Comparison of ENCODE assay signal across 20 cellular contexts in the genomic region with DNA sequence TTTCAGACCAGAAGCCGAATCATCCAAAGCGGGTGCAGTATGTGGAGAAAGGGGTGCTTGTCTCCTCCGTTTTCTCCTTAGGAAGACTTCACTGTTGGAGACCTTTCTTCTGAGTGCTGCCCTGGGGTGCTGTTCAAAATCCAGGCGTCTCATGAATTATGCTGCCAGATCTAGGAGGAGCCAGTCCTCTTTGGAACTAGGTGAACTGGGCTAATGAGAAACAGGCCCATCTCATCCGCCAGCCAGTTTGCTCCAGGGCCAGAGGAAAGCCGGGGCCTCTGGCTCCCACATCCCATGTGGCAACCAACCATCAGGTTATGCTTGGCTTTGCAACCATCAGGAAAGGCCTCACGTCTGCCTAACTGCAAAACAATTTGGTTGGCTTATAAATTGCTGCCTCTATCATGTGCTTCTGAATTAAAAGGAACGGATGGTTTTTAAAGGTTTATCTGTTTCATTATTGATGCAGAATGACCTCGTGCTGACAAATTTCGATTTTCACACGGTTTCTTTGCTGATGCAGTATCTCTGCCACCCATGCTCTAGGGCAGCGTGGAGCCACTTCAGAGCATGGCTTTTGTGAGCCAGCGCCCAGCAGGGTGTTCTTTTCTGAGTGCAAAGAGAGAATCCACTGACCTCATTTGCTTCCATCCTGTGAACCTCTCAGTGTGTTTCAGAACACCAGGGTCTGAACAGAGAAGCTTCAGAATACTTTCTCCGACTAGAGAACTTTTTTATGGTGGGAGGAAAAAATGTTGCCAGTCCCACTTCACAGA.
DNase-seq lines count a peak whose midpoint lies in the region; ATAC-seq and TF ChIP-seq lines count a peak whose summit lies in the region.
"Had no signal": no experiment of that assay in that cellular context is flagged by ENCODE, and none has a peak within 500 bp of the region (broad histone marks: within the 10 kb centered on the region; RNA-seq: fewer than 3 reads in every experiment).

No MANE protein-coding gene starts in this region.

- H2BK120ac ChIP-seq in trophoblast cell (ENCODE audit: insufficient read depth, low read length, poor library complexity): peak overlapping the region; percentile 70

- peak overlapping the region; percentile 78 for H3K14ac ChIP-seq in trophoblast cell (ENCODE audit: low read length)

- peak overlapping the region; percentile 94 for H4K91ac ChIP-seq in trophoblast cell (ENCODE audit: low read depth, low read length)

- H3K27ac ChIP-seq in trophoblast cell (ENCODE audit: low read depth, low read length): peak overlapping the region; percentile 94
- H3K27ac ChIP-seq: epithelial cell of prostate had no signal

- H2BK5ac ChIP-seq in trophoblast cell (ENCODE audit: low read depth, low read length, poor library complexity): peak overlapping the region; percentile 97

- no peaks in the 10 kb centered on the region for H3K9me3 ChIP-seq in trophoblast cell (ENCODE audit: insufficient read depth, low read depth, low read length)
- H3K9me3 ChIP-seq: stomach had no signal

- ATAC-seq in GM21529 (IDR thresholded peaks at IDR 0.05; ENCODE audit: unreplicated experiment): no peak
- ATAC-seq in HG02970 (IDR thresholded peaks at IDR 0.05; ENCODE audit: low FRiP score, unreplicated experiment): no peak
- no peak for ATAC-seq in GM19328 (IDR thresholded peaks at IDR 0.05; ENCODE audit: unreplicated experiment)
- ATAC-seq: activated T-cell treated with anti-CD3 and anti-CD28 coated beads, Interleukin-2, amount 50 U/mL, for 72 hours; left colon had no signal

- H4K8ac ChIP-seq in trophoblast cell (ENCODE audit: low read depth, low read length): peak overlapping the region; percentile 86

- peaks cover 9 to 15% of the 10 kb centered on the region in 2 experiments for H3K4me1 ChIP-seq in trophoblast cell (ENCODE audit: control insufficient read depth in 1 of 2, insufficient read depth in 2 of 2, low read length in 2 of 2)

- DNase-seq in G401 (ENCODE audit: low spot score) (peak; percentile 67), SK-N-DZ (ENCODE audit: low spot score) (peak; percentile 88), fibroblast of mammary gland (ENCODE audit: low read depth) (peak; percentile 49), trophoblast cell (no peak), NCI-H128 (lab: John Stamatoyannopoulos, UW; ENCODE audit: unreplicated experiment) (no peak)
- DNase-seq: activated CD4-positive, alpha-beta T cell treated with anti-CD3 and anti-CD28 coated beads, Interleukin-2, amount 50 U/mL, for 48 hours; activated T-cell treated with anti-CD3 and anti-CD28 coated beads, Interleukin-2, amount 50 U/mL, for 72 hours; amniotic stem cell; hippocampal formation; Kasumi-1; left colon; NCI-H1436; NCI-H446 treated with DMSO at 0.1 percent for 48 hours; stimulated activated CD4-positive, alpha-beta T cell treated with anti-CD3 and anti-CD28 coated beads, Interleukin-15, amount 100 ng/mL, for 24 hours; stomach; SW 1271 had no signal

- H3K79me1 ChIP-seq in trophoblast cell (ENCODE audit: low read length): peaks cover 20% of the 10 kb centered on the region

- peak overlapping the region; percentile 94 for H3K18ac ChIP-seq in trophoblast cell (ENCODE audit: low read length)

- H4K12ac ChIP-seq in trophoblast cell (ENCODE audit: low read depth, low read length): no peak overlapping the region

- no peaks in the 10 kb centered on the region for H3K36me3 ChIP-seq in trophoblast cell (ENCODE audit: control insufficient read depth in 1 of 2, insufficient read depth in 2 of 2, low read length in 2 of 2)
- H3K36me3 ChIP-seq: stomach had no signal

- H3K23ac ChIP-seq in trophoblast cell (ENCODE audit: low read length): no peak overlapping the region

- no peak overlapping the region for H2AFZ ChIP-seq in trophoblast cell (ENCODE audit: insufficient read depth, low read length, poor library complexity)

- peaks cover 2% of the 10 kb centered on the region for H3K79me2 ChIP-seq in trophoblast cell (ENCODE audit: control insufficient read depth, insufficient read depth, low read length, poor library complexity)

- in situ Hi-C loops in G401 (cut with HindIII; ENCODE audit: low sequenced_read_pairs): no loop called here

- H3K9ac ChIP-seq in trophoblast cell (ENCODE audit: low read length): no peak overlapping the region

- H3K4me3 ChIP-seq in fibroblast of mammary gland (ENCODE audit: control insufficient read depth, low read depth, low read length) (no peak overlapping the region), trophoblast cell (ENCODE audit: low read depth, low read length) (no peak overlapping the region)
- H3K4me3 ChIP-seq: stomach had no signal

- TF ChIP-seq CTCF in fibroblast of mammary gland (conservative IDR thresholded peaks at IDR 0.05; ENCODE audit: control insufficient read depth, insufficient read depth, low read depth, low read length): no peak

- peak overlapping the region; percentile 95 for H2AK5ac ChIP-seq in trophoblast cell (ENCODE audit: low read length)

- H3K4ac ChIP-seq in trophoblast cell (ENCODE audit: low read depth, low read length): peak overlapping the region; percentile 60

- H2BK12ac ChIP-seq in trophoblast cell (ENCODE audit: low read length): peak overlapping the region; percentile 99

- H3K27me3 ChIP-seq in trophoblast cell (ENCODE audit: insufficient read depth, low read length): no peaks in the 10 kb centered on the region
- H3K27me3 ChIP-seq: stomach had no signal

- H3K4me2 ChIP-seq in trophoblast cell (ENCODE audit: low read length): peak overlapping the region; percentile 55

- WGBS in trophoblast cell (ENCODE audit: extremely low coverage, insufficient coverage, insufficient read length): no CpG with 5 or more reads among the region's 14 CpGs

Comparison
In these comparisons a context has a peak if more than half of its experiments do, and no peak if none do; other contexts are left out.
1. DNase-seq: peak in G401 (single experiment), SK-N-DZ (single experiment) and fibroblast of mammary gland (single experiment); none in trophoblast cell (0 of 2) and NCI-H128 (single experiment).